ENCODE assay signal across 9 cellular contexts in the genomic region with DNA sequence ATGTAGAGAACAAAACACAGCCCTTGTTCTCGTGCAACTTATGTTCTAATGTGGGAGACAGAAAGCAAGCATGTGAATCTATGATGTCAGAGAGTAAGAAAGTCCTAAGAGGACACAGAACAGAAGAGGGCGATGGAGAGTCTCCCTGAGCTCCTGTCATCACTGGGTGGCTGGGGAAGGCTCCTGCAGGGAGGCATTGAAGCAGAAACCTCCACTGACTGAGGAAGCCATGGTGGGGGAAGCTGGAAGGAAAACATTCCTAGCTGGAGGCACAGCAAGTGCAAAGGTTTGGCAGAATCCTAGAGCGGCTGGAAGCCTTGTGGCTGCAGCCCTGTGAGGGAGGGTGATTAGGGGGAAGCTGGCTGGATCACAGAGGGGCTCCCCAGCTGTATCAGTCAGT.
DNase-seq lines count a peak whose midpoint lies in the region; ATAC-seq, FAIRE-seq and TF ChIP-seq lines count a peak whose summit lies in the region.
"Had no signal": no experiment of that assay in that cellular context is flagged by ENCODE, and none has a peak within 500 bp of the region (broad histone marks: within the 10 kb centered on the region; RNA-seq: fewer than 3 reads in every experiment).

No MANE protein-coding gene starts in this region.

- no peaks in the 10 kb centered on the region for H3K9me3 Mint-ChIP-seq in CD8-positive, alpha-beta memory T cell
- H3K9me3 Mint-ChIP-seq: activated naive CD8-positive, alpha-beta T cell treated with anti-CD3 and anti-CD28 coated beads, Interleukin-2, amount 10 ng/mL, durations not matched to agents 7 days and 5 days had no signal

- CTCF ChIA-PET in CD8-positive, alpha-beta memory T cell (lab: Charles Lee): no interaction called here

- H3K4me3 ChIP-seq in right cardiac atrium (ENCODE audit: low read length): no peak overlapping the region
- H3K4me3 ChIP-seq in bronchial epithelial cell (ENCODE audit: low read depth, low read length): no peak overlapping the region
- H3K4me3 ChIP-seq in CD8-positive, alpha-beta memory T cell (ENCODE audit: low read length): no peak overlapping the region

- ATAC-seq in Right ventricle myocardium superior (ENCODE audit: poor library complexity): peak; percentile 24
- no peak for ATAC-seq in right cardiac atrium
- no peak for ATAC-seq in GM21529 (IDR thresholded peaks at IDR 0.05; ENCODE audit: unreplicated experiment)

- POLR2A ChIA-PET in CD8-positive, alpha-beta memory T cell (lab: Charles Lee): no interaction called here

- peaks cover 0 to 3% (median 0%) of the 10 kb centered on the region in 3 donors for H3K36me3 Mint-ChIP-seq in CD8-positive, alpha-beta memory T cell
- H3K36me3 Mint-ChIP-seq: activated naive CD8-positive, alpha-beta T cell treated with anti-CD3 and anti-CD28 coated beads, Interleukin-2, amount 10 ng/mL, durations not matched to agents 7 days and 5 days had no signal

- FAIRE-seq in bronchial epithelial cell (lab: Jason Lieb, UNC): no peak

- H3K36me3 ChIP-seq in bronchial epithelial cell (ENCODE audit: control insufficient read depth, insufficient read depth, low read length): no peaks in the 10 kb centered on the region
- H3K36me3 ChIP-seq in CD8-positive, alpha-beta memory T cell (ENCODE audit: insufficient read depth, low read length): no peaks in the 10 kb centered on the region

- 42% methylated on average over 3 of the region's 3 CpGs for WGBS in right cardiac atrium

- H3K9me3 ChIP-seq in right cardiac atrium (ENCODE audit: control insufficient read depth, low read length): no peaks in the 10 kb centered on the region
- H3K9me3 ChIP-seq in CD8-positive, alpha-beta memory T cell (ENCODE audit: low read length): no peaks in the 10 kb centered on the region

- peaks cover 3 to 5% (median 4%) of the 10 kb centered on the region in 3 donors for H3K4me1 Mint-ChIP-seq in CD8-positive, alpha-beta memory T cell

- H3K27me3 ChIP-seq in right cardiac atrium (ENCODE audit: control insufficient read depth, insufficient read depth): no peaks in the 10 kb centered on the region
- H3K27me3 ChIP-seq in bronchial epithelial cell (ENCODE audit: control insufficient read depth, insufficient read depth, low read length): no peaks in the 10 kb centered on the region
- no peaks in the 10 kb centered on the region for H3K27me3 ChIP-seq in CD8-positive, alpha-beta memory T cell (ENCODE audit: insufficient read depth, low read length, poor library complexity, severe bottlenecking)

- peaks cover 2% of the 10 kb centered on the region for H3K4me1 ChIP-seq in right cardiac atrium (ENCODE audit: control insufficient read depth, insufficient read depth, low read length)
- H3K4me1 ChIP-seq in CD8-positive, alpha-beta memory T cell (ENCODE audit: insufficient read depth, low read length): no peaks in the 10 kb centered on the region

- peaks cover 0 to 12% of the 10 kb centered on the region in 2 donors for H3K27me3 Mint-ChIP-seq in CD8-positive, alpha-beta memory T cell

- H3K27ac Mint-ChIP-seq in CD8-positive, alpha-beta memory T cell: peak overlapping the region in 1 of 8 donors; percentile 34
- H3K27ac Mint-ChIP-seq: activated naive CD8-positive, alpha-beta T cell treated with anti-CD3 and anti-CD28 coated beads, Interleukin-2, amount 10 ng/mL, durations not matched to agents 7 days and 5 days had no signal

- no peak for DNase-seq in Right ventricle myocardium superior
- no peak for DNase-seq in right cardiac atrium
- peak; percentile 9 for DNase-seq in NCI-H2029 treated with DMSO at 0.1 percent for 48 hours (lab: John Stamatoyannopoulos, UW)
- peak; percentile 47 for DNase-seq in bronchial epithelial cell (ENCODE audit: low read depth)
- DNase-seq in retina: peak; percentile 60
- no peak for DNase-seq in CD8-positive, alpha-beta memory T cell
- DNase-seq in activated effector memory CD4-positive, alpha-beta T cell treated with Interleukin-2 at 50 U/mL for 16 hours: no peak
- DNase-seq: activated naive CD8-positive, alpha-beta T cell treated with anti-CD3 and anti-CD28 coated beads, Interleukin-2, amount 10 ng/mL, durations not matched to agents 7 days and 5 days had no signal

- no peak overlapping the region for H3K27ac ChIP-seq in right cardiac atrium (ENCODE audit: low read length)
- no peak overlapping the region for H3K27ac ChIP-seq in CD8-positive, alpha-beta memory T cell (ENCODE audit: low read depth, low read length)

- H3K4me3 Mint-ChIP-seq in CD8-positive, alpha-beta memory T cell: no peak overlapping the region
- H3K4me3 Mint-ChIP-seq: activated naive CD8-positive, alpha-beta T cell treated with anti-CD3 and anti-CD28 coated beads, Interleukin-2, amount 10 ng/mL, durations not matched to agents 7 days and 5 days had no signal

- TF ChIP-seq CTCF in bronchial epithelial cell (IDR thresholded peaks at IDR 0.05; ENCODE audit: insufficient read depth, low read length, severe bottlenecking): peak; percentile 66

- intact Hi-C loops in Right ventricle myocardium superior (cut with DNase I): no loop called here
- intact Hi-C loops in right cardiac atrium (cut with DNase I): loop anchor here in 1 of 4 donors (10.0 kb wide), 1 partner anchor 151 kb away; no protein-coding TSS in a partner anchor

Comparison
In these comparisons a context has a peak if more than half of its experiments do, and no peak if none do; other contexts are left out.
1. DNase-seq: peak in NCI-H2029 treated with DMSO at 0.1 percent for 48 hours (single experiment), bronchial epithelial cell (single experiment) and retina (single experiment); none in Right ventricle myocardium superior (single experiment), right cardiac atrium (0 of 3), CD8-positive, alpha-beta memory T cell (0 of 5) and activated effector memory CD4-positive, alpha-beta T cell treated with Interleukin-2 at 50 U/mL for 16 hours (single experiment).